Comparison of ENCODE assay signal across 11 cellular contexts in the genomic region with DNA sequence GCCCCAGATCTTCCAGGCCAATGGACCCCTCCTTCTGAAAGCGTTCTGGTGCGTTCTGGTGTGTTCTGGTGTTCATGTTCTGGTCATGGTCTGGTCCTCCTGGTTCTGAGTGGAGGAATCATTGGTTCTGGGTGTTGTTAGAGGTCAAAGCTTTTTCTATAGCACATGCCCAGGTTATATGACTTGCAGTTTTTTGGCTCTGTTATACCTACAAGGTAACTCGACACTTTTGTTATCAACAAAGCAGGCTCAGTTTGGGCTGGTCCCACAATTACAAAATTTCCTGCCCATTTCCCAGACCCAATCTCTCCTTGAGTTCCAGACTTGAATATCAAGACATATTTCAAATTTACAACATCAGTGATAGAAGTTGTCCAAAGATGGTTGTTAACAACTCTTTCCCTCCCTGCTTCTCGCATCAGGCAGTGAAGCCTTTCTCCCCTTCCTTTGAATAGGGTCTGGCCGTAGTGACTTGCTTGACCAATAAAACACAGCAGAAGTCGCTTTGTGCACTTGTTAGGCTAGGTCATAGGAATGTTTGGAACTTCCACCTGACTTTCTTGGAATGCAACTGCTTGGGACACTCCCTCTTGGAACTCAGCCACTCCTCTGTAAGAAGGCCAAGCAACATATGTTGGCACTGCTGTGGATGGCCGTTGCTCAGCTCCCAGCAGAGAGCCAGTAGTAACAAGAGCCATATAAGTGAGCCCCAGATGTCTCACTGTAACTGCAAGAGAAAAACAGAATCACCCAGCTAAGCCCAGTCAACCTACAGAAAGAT.
DNase-seq lines count a peak whose midpoint lies in the region; ATAC-seq, FAIRE-seq and TF ChIP-seq lines count a peak whose summit lies in the region.
"Had no signal": no experiment of that assay in that cellular context is flagged by ENCODE, and none has a peak within 500 bp of the region (broad histone marks: within the 10 kb centered on the region; RNA-seq: fewer than 3 reads in every experiment).

No MANE protein-coding gene starts in this region.

- H3K27ac ChIP-seq in brain microvascular endothelial cell = no peak overlapping the region
- H3K27ac ChIP-seq: suprapubic skin had no signal

- H3K36me3 ChIP-seq in brain microvascular endothelial cell (replicated peaks) (no peaks in the 10 kb centered on the region), kidney epithelial cell (ENCODE audit: control insufficient read depth, insufficient read depth, low read length) (no peaks in the 10 kb centered on the region)
- H3K36me3 ChIP-seq: suprapubic skin had no signal

- POLR2A ChIA-PET in AG04449 (lab: Yijun Ruan, JAX) = no interaction called here

- H3K27me3 ChIP-seq in brain microvascular endothelial cell (replicated peaks) (no peaks in the 10 kb centered on the region), kidney epithelial cell (ENCODE audit: control insufficient read depth, insufficient read depth, low read length) (no peaks in the 10 kb centered on the region)
- H3K27me3 ChIP-seq: suprapubic skin had no signal

- peak; percentile 84 for DNase-seq in AG04449 (ENCODE audit: low read depth, low spot score)
- DNase-seq in HTR-8/SVneo (ENCODE audit: insufficient read length, low spot score) = peak; percentile 70
- DNase-seq in brain microvascular endothelial cell = peak; percentile 64
- DNase-seq in kidney epithelial cell (ENCODE audit: low read depth) = peak; percentile 99
- DNase-seq in T-helper 9 cell = no peak
- DNase-seq in NCI-H2196 (lab: John Stamatoyannopoulos, UW; ENCODE audit: unreplicated experiment) = no peak
- DNase-seq: activated CD8-positive, alpha-beta memory T cell treated with anti-CD3 and anti-CD28 coated beads, Interleukin-2, amount 50 U/mL, for 4 hours; CD8-positive, alpha-beta memory T cell had no signal

- in situ Hi-C loops in brain microvascular endothelial cell (cut with HindIII; ENCODE audit: low pct_ligation_motif_present, low sequenced_read_pairs) = no loop called here

- TF ChIP-seq CTCF in AG04449 (IDR thresholded peaks at IDR 0.05; ENCODE audit: insufficient read depth, low read length, missing control alignments) (no peak), brain microvascular endothelial cell (IDR thresholded peaks at IDR 0.05; ENCODE audit: low read depth, low read length, missing control alignments) (no peak), kidney epithelial cell (IDR thresholded peaks at IDR 0.05; ENCODE audit: insufficient read depth, low read length, poor library complexity, severe bottlenecking) (no peak)

- CTCF ChIA-PET in AG04449 (lab: Yijun Ruan, JAX) = interaction anchor here (1.3 to 3.0 kb wide), 3 partner anchors 20 to 270 kb away, joined by 4 to 10 read pairs (median 4); no protein-coding TSS in a partner anchor

- ATAC-seq in GM21381 (IDR thresholded peaks at IDR 0.05; ENCODE audit: unreplicated experiment) (no peak), HG02970 (IDR thresholded peaks at IDR 0.05; ENCODE audit: low FRiP score, unreplicated experiment) (no peak)

- H3K4me3 ChIP-seq in AG04449 (ENCODE audit: low read depth, low read length) = no peak overlapping the region
- no peak overlapping the region for H3K4me3 ChIP-seq in brain microvascular endothelial cell (ENCODE audit: low read depth, low read length)
- no peak overlapping the region for H3K4me3 ChIP-seq in kidney epithelial cell (ENCODE audit: low read depth, low read length)
- H3K4me3 ChIP-seq: suprapubic skin had no signal

- peak; percentile 69 for FAIRE-seq in HTR-8/SVneo (lab: Jason Lieb, UNC)

Comparison
In these comparisons a context has a peak if more than half of its experiments do, and no peak if none do; other contexts are left out.
1. DNase-seq: peak in AG04449 (single experiment), HTR-8/SVneo (single experiment), brain microvascular endothelial cell (single experiment) and kidney epithelial cell (single experiment); none in T-helper 9 cell (single experiment) and NCI-H2196 (single experiment).